ENCODE assay signal across 11 cellular contexts in the genomic region with DNA sequence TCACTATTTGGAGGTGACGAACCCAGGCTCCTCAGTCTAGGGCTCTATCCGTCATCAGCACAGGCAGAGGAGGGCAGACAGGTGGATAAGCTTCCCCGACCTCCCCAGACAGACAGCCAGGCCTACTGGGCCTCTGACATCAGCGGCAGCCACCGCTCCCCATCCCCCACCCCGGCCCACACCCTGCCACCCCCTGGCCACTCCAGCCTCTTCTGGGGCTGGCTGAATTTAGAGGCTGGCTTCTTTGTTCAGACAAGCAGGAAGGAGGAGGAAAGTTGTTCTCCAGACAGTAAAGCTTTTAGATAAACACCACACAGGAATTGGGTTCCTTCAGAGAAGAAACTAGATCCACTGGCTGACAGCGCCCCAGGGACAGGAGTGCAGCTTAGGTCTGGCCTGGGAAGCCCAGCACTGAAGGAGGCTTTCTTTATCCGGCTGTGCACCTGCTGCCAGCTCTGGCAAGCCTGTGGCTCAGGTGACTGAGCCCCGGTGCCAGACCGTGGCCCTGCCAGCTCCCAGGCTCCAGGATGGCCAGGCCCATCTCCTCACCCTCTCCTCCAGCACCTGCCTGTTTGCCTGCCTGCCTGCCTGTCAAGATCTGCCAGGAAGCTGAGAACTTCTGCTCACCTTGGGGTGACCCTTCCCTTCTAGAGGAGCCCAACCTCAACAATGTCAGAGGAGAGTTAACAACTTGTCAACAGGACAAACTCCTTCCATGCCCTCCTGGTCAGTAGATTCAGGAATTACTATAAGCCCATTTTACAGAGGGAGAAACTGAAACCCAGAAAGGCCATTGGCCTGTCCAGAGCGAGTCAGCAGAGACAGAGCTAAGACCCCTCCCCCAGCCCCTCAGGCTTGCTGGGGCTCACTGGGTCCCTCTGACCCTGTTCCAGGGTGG. TPM values are rescaled to one million over a fixed set of nuclear protein-coding genes. Genes with fewer than 3 reads are reported as not detected.
DNase-seq lines count a peak whose midpoint lies in the region; ATAC-seq and TF ChIP-seq lines count a peak whose summit lies in the region.
"Had no signal": no experiment of that assay in that cellular context is flagged by ENCODE, and none has a peak within 500 bp of the region (broad histone marks: within the 10 kb centered on the region; RNA-seq: fewer than 3 reads in every experiment).

No MANE protein-coding gene starts in this region.

- DNase-seq in DMS 273 (lab: John Stamatoyannopoulos, UW; ENCODE audit: unreplicated experiment) (peak; percentile 57), DMS 273 treated with DMSO at 0.1 percent for 48 hours (lab: John Stamatoyannopoulos, UW) (no peak), NCI-H187 treated with DMSO at 0.1 percent for 48 hours (lab: John Stamatoyannopoulos, UW) (peak; percentile 38), cerebellar nuclear complex (lab: John Stamatoyannopoulos, UW) (peak; percentile 57 to 73), neural crest cell (ENCODE audit: low read depth, low spot score) (no peak), natural killer cell (no peak), CD1c-positive myeloid dendritic cell (ENCODE audit: extremely low spot score) (no peak)
- DNase-seq: activated effector memory CD4-positive, alpha-beta T cell treated with anti-CD3 and anti-CD28 coated beads, Interleukin-2, amount 50 U/mL, for 16 hours; NCI-H1694 treated with DMSO at 0.1 percent for 48 hours had no signal

- H3K4me3 Mint-ChIP-seq in neural crest cell = no peak overlapping the region
- H3K4me3 Mint-ChIP-seq in natural killer cell = no peak overlapping the region
- H3K4me3 Mint-ChIP-seq: T-helper 1 cell treated with Interleukin-12 subunit alpha and Interleukin-12 subunit beta and Interleukin-4 antibody, amounts not matched to agents 30 μg/mL and 1 μg/mL, for 36 hours had no signal

- H3K36me3 Mint-ChIP-seq in neural crest cell (ENCODE audit: low read depth) = no peaks in the 10 kb centered on the region
- no peaks in the 10 kb centered on the region for H3K36me3 Mint-ChIP-seq in natural killer cell

- ATAC-seq in HG02840 (IDR thresholded peaks at IDR 0.05; ENCODE audit: low FRiP score, unreplicated experiment) = no peak
- ATAC-seq in natural killer cell = no peak

- H3K27ac Mint-ChIP-seq in neural crest cell (ENCODE audit: unreplicated experiment) (peak overlapping the region; percentile 50), natural killer cell (peak overlapping the region in 1 of 2 donors; percentile 54)

- intact Hi-C loops in natural killer cell (cut with micrococcal nuclease) = no loop called here

- H3K4me1 Mint-ChIP-seq in neural crest cell (peaks cover 48% of the 10 kb centered on the region), natural killer cell (peaks cover 16 to 21% of the 10 kb centered on the region in 2 donors)

- H3K27me3 Mint-ChIP-seq in neural crest cell (ENCODE audit: low read depth) (no peaks in the 10 kb centered on the region), natural killer cell (ENCODE audit: low read depth in 2 of 2) (peaks cover 0 to 3% of the 10 kb centered on the region in 2 donors)

- TF ChIP-seq CTCF in neural crest cell (conservative IDR thresholded peaks at IDR 0.05) (no peak), natural killer cell (IDR thresholded peaks at IDR 0.05) (no peak)

- no peaks in the 10 kb centered on the region for H3K9me3 Mint-ChIP-seq in neural crest cell
- no peaks in the 10 kb centered on the region for H3K9me3 Mint-ChIP-seq in natural killer cell
- H3K9me3 Mint-ChIP-seq: T-helper 1 cell treated with Interleukin-12 subunit alpha and Interleukin-12 subunit beta and Interleukin-4 antibody, amounts not matched to agents 30 μg/mL and 1 μg/mL, for 36 hours had no signal

RNA-seq across cellular contexts. Expression of a gene that starts 44.0 kb away (rescaled TPM):
- total RNA-seq in neural crest cell = 9.4 and 11.6 TPM in 2 replicates
- under 1 TPM; 0.40 to 0.93 (median 0.54) TPM for total RNA-seq in natural killer cell

RNA-seq across cellular contexts. Expression of a gene that starts 48.8 kb away (rescaled TPM):
- total RNA-seq in neural crest cell (13.3 and 15.4 TPM in 2 replicates), natural killer cell (10 to 100 TPM; 49.7 to 95.2 (median 60.2) TPM)

Comparison
In these comparisons a context has a peak if more than half of its experiments do, and no peak if none do; other contexts are left out.
1. DNase-seq: peak in DMS 273 (single experiment), NCI-H187 treated with DMSO at 0.1 percent for 48 hours (single experiment) and cerebellar nuclear complex (2 of 2); none in DMS 273 treated with DMSO at 0.1 percent for 48 hours (single experiment), neural crest cell (single experiment), natural killer cell (single experiment) and CD1c-positive myeloid dendritic cell (single experiment).